ENCODE assay signal across 12 cellular contexts in the genomic region with DNA sequence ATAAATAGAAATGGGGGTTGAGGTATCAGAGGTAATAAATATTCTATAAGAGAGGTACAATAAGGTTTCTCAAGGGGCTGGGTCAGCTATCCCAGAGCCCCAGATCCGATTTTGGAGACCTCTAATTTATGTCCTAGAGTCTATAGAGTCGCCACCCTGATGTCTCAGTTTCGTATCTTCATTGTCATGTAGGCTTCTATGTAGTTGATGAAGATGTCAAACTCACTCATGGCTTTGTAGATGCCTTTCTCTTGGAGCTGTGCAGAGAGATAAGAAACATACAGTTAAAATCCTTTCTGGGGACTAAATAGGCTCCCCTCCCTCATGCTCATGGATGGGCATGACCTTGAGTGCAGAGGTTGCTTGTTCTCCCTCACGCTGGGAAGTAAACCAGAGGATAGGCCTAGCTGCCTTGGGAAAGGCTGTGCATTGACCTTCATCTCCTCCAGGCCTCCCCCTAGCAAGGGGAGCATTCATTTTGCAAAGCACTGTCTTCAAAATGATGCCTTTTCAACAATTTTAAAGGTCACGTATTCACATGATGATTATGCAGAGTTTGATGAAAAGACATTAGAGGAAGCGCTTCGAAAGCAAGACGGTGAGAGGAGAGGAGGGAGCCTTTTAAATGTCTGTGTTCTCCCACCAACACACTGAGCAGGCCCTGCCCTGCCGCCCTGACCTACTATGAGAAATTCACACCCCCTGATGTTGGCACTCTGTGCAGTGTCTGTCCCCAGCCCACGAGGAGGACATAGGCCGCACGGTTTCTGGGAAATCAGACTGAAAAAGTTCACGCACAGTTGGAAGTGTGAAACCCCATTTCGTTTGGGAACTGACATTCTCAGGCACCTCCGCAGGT. TPM values are rescaled to one million over a fixed set of nuclear protein-coding genes. Genes with fewer than 3 reads are reported as not detected.
DNase-seq lines count a peak whose midpoint lies in the region; ATAC-seq, FAIRE-seq and TF ChIP-seq lines count a peak whose summit lies in the region.
"Had no signal": no experiment of that assay in that cellular context is flagged by ENCODE, and none has a peak within 500 bp of the region (broad histone marks: within the 10 kb centered on the region; RNA-seq: fewer than 3 reads in every experiment).

No MANE protein-coding gene starts in this region.

- DNase-seq in GM12892 (ENCODE audit: insufficient read length) = no peak
- no peak for DNase-seq in central memory CD8-positive, alpha-beta T cell (ENCODE audit: low spot score in 2 of 2)
- no peak for DNase-seq in GM19239 (ENCODE audit: insufficient read length, low spot score)
- DNase-seq in DMS153 (lab: John Stamatoyannopoulos, UW) = no peak
- no peak for DNase-seq in SKM-1 treated with dmso at 0.1 percent for 144 hours (lab: John Stamatoyannopoulos, UW; ENCODE audit: unreplicated experiment)
- no peak for DNase-seq in NCI-H1417 treated with DMSO at 0.1 percent for 48 hours (lab: John Stamatoyannopoulos, UW)
- DNase-seq: cerebellar nuclear complex, NCI-H510A treated with DMSO at 0.1 percent for 48 hours, testis had no signal

- peak overlapping the region; percentile 83 for H3K27ac Mint-ChIP-seq in central memory CD8-positive, alpha-beta T cell (ENCODE audit: low read depth)

- H3K27me3 Mint-ChIP-seq in central memory CD8-positive, alpha-beta T cell = no peaks in the 10 kb centered on the region

- H3K9me3 Mint-ChIP-seq in central memory CD8-positive, alpha-beta T cell = no peaks in the 10 kb centered on the region

- no peak for TF ChIP-seq POLR2A in GM12892 (IDR thresholded peaks at IDR 0.05; ENCODE audit: low read depth, low read length)

- peaks cover 77% of the 10 kb centered on the region for H3K4me1 Mint-ChIP-seq in central memory CD8-positive, alpha-beta T cell

- H3K36me3 Mint-ChIP-seq in central memory CD8-positive, alpha-beta T cell (ENCODE audit: insufficient read depth) = peaks cover 3% of the 10 kb centered on the region
- H3K36me3 Mint-ChIP-seq: neural progenitor cell had no signal

- ATAC-seq in GM21381 (IDR thresholded peaks at IDR 0.05; ENCODE audit: unreplicated experiment) (peak; percentile 15), HG03196 (IDR thresholded peaks at IDR 0.05; ENCODE audit: unreplicated experiment) (peak; percentile 4)
- ATAC-seq in central memory CD8-positive, alpha-beta T cell (replicated peaks; ENCODE audit: extremely low read depth, poor library complexity, severe bottlenecking) = peak; percentile 21

- peak; percentile 60 for FAIRE-seq in GM12892 (lab: Jason Lieb, UNC)
- FAIRE-seq in GM19239 (lab: Jason Lieb, UNC) = no peak

- peak overlapping the region; percentile 47 for H3K4me3 Mint-ChIP-seq in central memory CD8-positive, alpha-beta T cell
- H3K4me3 Mint-ChIP-seq: neural progenitor cell had no signal

RNA-seq across cellular contexts. Expression of a gene that starts 1.9 kb away (rescaled TPM):
- polyA plus RNA-seq in GM12892 (2012; ENCODE audit: missing spikeins) = not detected

RNA-seq across cellular contexts. Expression of a gene that starts 3.6 kb away (rescaled TPM):
- polyA plus RNA-seq in GM12892 (2012; ENCODE audit: missing spikeins) = 5.2 TPM
